ENCODE assay signal across 19 cellular contexts in genomic region chr11:12683857-12684256, GRCh38. TPM values are rescaled to one million over a fixed set of nuclear protein-coding genes. Genes with fewer than 3 reads are reported as not detected.
DNase-seq lines count a peak whose midpoint lies in the region; ATAC-seq and TF ChIP-seq lines count a peak whose summit lies in the region.
"Had no signal": no experiment of that assay in that cellular context is flagged by ENCODE, and none has a peak within 500 bp of the region (broad histone marks: within the 10 kb centered on the region; RNA-seq: fewer than 3 reads in every experiment).

No MANE protein-coding gene starts in this region.

- CTCF ChIA-PET in SK-N-SH (lab: Yijun Ruan, JAX): interaction anchor here (1.2 to 1.4 kb wide), 2 partner anchors 9 to 205 kb away, joined by 4 to 5 read pairs; no protein-coding TSS in a partner anchor

- H3K23ac ChIP-seq in mesendoderm (ENCODE audit: low read length): no peak overlapping the region

- H3K79me2 ChIP-seq in SK-N-SH (ENCODE audit: insufficient read depth) (peaks cover 99% of the 10 kb centered on the region), mesendoderm (ENCODE audit: control insufficient read depth, insufficient read depth, low read length) (peaks cover 78% of the 10 kb centered on the region)

- H3K36me3 Mint-ChIP-seq in type B pancreatic cell: peaks cover 19% of the 10 kb centered on the region
- H3K36me3 Mint-ChIP-seq: CD4-positive, alpha-beta memory T cell had no signal

- TF ChIP-seq RAD21 in SK-N-SH (IDR thresholded peaks at IDR 0.05; ENCODE audit: low read length): no peak

- H3K27ac Mint-ChIP-seq in type B pancreatic cell: peak overlapping the region; percentile 99
- H3K27ac Mint-ChIP-seq: CD4-positive, alpha-beta memory T cell; natural killer cell; T-helper 17 cell had no signal

- H3K4me2 ChIP-seq in SK-N-SH (peak overlapping the region; percentile 73), mesendoderm (ENCODE audit: low read length) (no peak overlapping the region)

- TF ChIP-seq CTCF in SK-N-SH (IDR thresholded peaks at IDR 0.05) (no peak), type B pancreatic cell (conservative IDR thresholded peaks at IDR 0.05) (no peak)

- ATAC-seq in SK-N-SH treated with all-trans-retinoic acid at 6 μM for 48 hours: no peak
- ATAC-seq: activated CD4-positive, CD25-positive, alpha-beta regulatory T cell treated with anti-CD3 and anti-CD28 coated beads, Interleukin-2, amount 50 U/mL, for 24 hours; natural killer cell; T-helper 17 cell had no signal

- no peak overlapping the region for H3K56ac ChIP-seq in mesendoderm (ENCODE audit: low read length)

- peaks cover 4 to 8% of the 10 kb centered on the region in 2 experiments for H3K36me3 ChIP-seq in SK-N-SH (replicated peaks in 1 of 2; ENCODE audit: control insufficient read depth in 1 of 2, insufficient read depth in 2 of 2, low read length in 1 of 2)
- no peaks in the 10 kb centered on the region for H3K36me3 ChIP-seq in mesendoderm (ENCODE audit: control insufficient read depth, insufficient read depth, low read length)
- H3K36me3 ChIP-seq: left ventricle myocardium inferior had no signal

- peaks cover 34% of the 10 kb centered on the region for H3F3A ChIP-seq in SK-N-SH (replicated peaks; ENCODE audit: insufficient read depth)

- no peaks in the 10 kb centered on the region for H3K9me2 ChIP-seq in SK-N-SH

- H3K9ac ChIP-seq in SK-N-SH (no peak overlapping the region), mesendoderm (ENCODE audit: low read length) (no peak overlapping the region)

- H2AK5ac ChIP-seq in mesendoderm (ENCODE audit: low read length): no peak overlapping the region

- no peak overlapping the region for H4K5ac ChIP-seq in mesendoderm (ENCODE audit: low read length)

- WGBS in SK-N-SH (ENCODE audit: low lambda C conversion rate): 56% methylated on average over 6 of the region's 6 CpGs
- WGBS in mesendoderm (ENCODE audit: extremely low coverage, insufficient coverage, low lambda C conversion rate): no CpG with 5 or more reads among the region's 6 CpGs

- H3K4ac ChIP-seq in mesendoderm (ENCODE audit: low read depth, low read length): no peak overlapping the region

- no peak overlapping the region for H3K4me3 Mint-ChIP-seq in type B pancreatic cell
- H3K4me3 Mint-ChIP-seq: CD4-positive, alpha-beta memory T cell; natural killer cell; T-helper 17 cell had no signal

- no peaks in the 10 kb centered on the region for H4K20me1 ChIP-seq in SK-N-SH (ENCODE audit: insufficient read depth)

- DNase-seq in SK-N-SH: no peak
- peak; percentile 82 for DNase-seq in amniotic epithelial cell (ENCODE audit: low read depth)
- DNase-seq in mesendoderm: no peak
- DNase-seq in type B pancreatic cell (ENCODE audit: extremely low spot score, unreplicated experiment): no peak
- no peak for DNase-seq in ecto neural progenitor cell (ENCODE audit: low spot score)
- no peak for DNase-seq in NCI-H446 (lab: John Stamatoyannopoulos, UW)
- DNase-seq in stimulated activated CD4-positive, alpha-beta T cell treated with anti-CD3 and anti-CD28 coated beads, Interleukin-4, amount 100 ng/mL, for 1 hour: no peak
- DNase-seq: 8988T; CD4-positive, alpha-beta memory T cell; H7; left ventricle myocardium inferior; natural killer cell; NCI-H2081 treated with DMSO at 0.1 percent for 48 hours; NCI-H69; stimulated activated CD4-positive, alpha-beta T cell treated with anti-CD3 and anti-CD28 coated beads, Interleukin-2, amount 100 ng/mL, for 48 hours; stimulated activated CD8-positive, alpha-beta memory T cell treated with anti-CD3 and anti-CD28 coated beads, Interleukin-4, amount 100 ng/mL, for 48 hours; T-helper 17 cell had no signal

- H3K18ac ChIP-seq in mesendoderm (ENCODE audit: low read length): peak overlapping the region; percentile 39

- no peaks in the 10 kb centered on the region for H3K9me3 Mint-ChIP-seq in type B pancreatic cell
- H3K9me3 Mint-ChIP-seq: natural killer cell had no signal

- no peaks in the 10 kb centered on the region for H3K27me3 Mint-ChIP-seq in type B pancreatic cell

- no peak for TF ChIP-seq EP300 in SK-N-SH (IDR thresholded peaks at IDR 0.05; ENCODE audit: borderline replicate concordance in 1 of 2, low read depth in 1 of 2, low read length in 1 of 2)

- no peak overlapping the region for H2BK15ac ChIP-seq in mesendoderm (replicated peaks; ENCODE audit: low read depth)

- H3K4me3 ChIP-seq in SK-N-SH (ENCODE audit: low read depth in 2 of 2, low read length in 1 of 2): no peak overlapping the region
- H3K4me3 ChIP-seq in mesendoderm (ENCODE audit: low read length): no peak overlapping the region
- H3K4me3 ChIP-seq: left ventricle myocardium inferior had no signal

- no peak overlapping the region for H2BK120ac ChIP-seq in mesendoderm (ENCODE audit: low read depth, low read length)

- H3K27ac ChIP-seq in SK-N-SH (ENCODE audit: low read depth in 2 of 2, low read length in 1 of 2) (peak overlapping the region in 1 of 2 experiments; percentile 100; a peak in 2 of 4 replicates), mesendoderm (ENCODE audit: low read depth, low read length) (no peak overlapping the region)
- H3K27ac ChIP-seq: left ventricle myocardium inferior had no signal

- H4K8ac ChIP-seq in mesendoderm (ENCODE audit: low read depth, low read length): no peak overlapping the region

- no peak overlapping the region for H2BK5ac ChIP-seq in mesendoderm (ENCODE audit: low read length)

- no peaks in the 10 kb centered on the region for H3K27me3 ChIP-seq in SK-N-SH (ENCODE audit: insufficient read depth)
- H3K27me3 ChIP-seq in mesendoderm (ENCODE audit: insufficient read depth, low read length, poor library complexity): no peaks in the 10 kb centered on the region

- H3K9me3 ChIP-seq in SK-N-SH: no peaks in the 10 kb centered on the region
- H3K9me3 ChIP-seq: left ventricle myocardium inferior had no signal

- POLR2A ChIA-PET in SK-N-SH (lab: Yijun Ruan, JAX): no interaction called here

- H3K79me1 ChIP-seq in mesendoderm (ENCODE audit: low read length): peaks cover 6% of the 10 kb centered on the region

- H3K4me1 Mint-ChIP-seq in type B pancreatic cell (ENCODE audit: unreplicated experiment): peaks cover 93% of the 10 kb centered on the region
- H3K4me1 Mint-ChIP-seq: natural killer cell had no signal

- no peak overlapping the region for H2AFZ ChIP-seq in SK-N-SH (ENCODE audit: low read depth)

- H3K4me1 ChIP-seq in SK-N-SH (ENCODE audit: control insufficient read depth in 1 of 2, insufficient read depth in 2 of 2, low read depth in 1 of 2, low read length in 1 of 2) (peaks cover 76% of the 10 kb centered on the region in 2 experiments), mesendoderm (ENCODE audit: control insufficient read depth, low read depth, low read length) (peaks cover 51% of the 10 kb centered on the region)

TF ChIP-seq in SK-N-SH, 30 proteins besides CTCF, POLR2A, EP300 and RAD21:
- TF ChIP-seq FOXM1 (IDR thresholded peaks at IDR 0.05; ENCODE audit: low read depth) (no peak), MXI1 (IDR thresholded peaks at IDR 0.05; ENCODE audit: low read depth, low read length) (no peak), GATA2 (CRISPR knock-in tag; IDR thresholded peaks at IDR 0.05) (no peak), JUND (IDR thresholded peaks at IDR 0.05) (0 out of 2 replicates have a peak, but pooled peaks have one; percentile 8), TCF12 (IDR thresholded peaks at IDR 0.05) (no peak), GABPA (IDR thresholded peaks at IDR 0.05; ENCODE audit: low read depth) (no peak)

TF ChIP-seq in SK-N-SH treated with all-trans-retinoic acid at 6 μM for 48 hours, 23 proteins besides CTCF, POLR2A, EP300 and RAD21 (continues in another document):
- TF ChIP-seq ESRRG (CRISPR knock-in tag; IDR thresholded peaks at IDR 0.05): no peak
- no peak for TF ChIP-seq ZC3H10 (CRISPR knock-in tag; IDR thresholded peaks at IDR 0.05)
- TF ChIP-seq ZNF8 (CRISPR knock-in tag; IDR thresholded peaks at IDR 0.05): no peak
- TF ChIP-seq RARB (CRISPR knock-in tag; IDR thresholded peaks at IDR 0.05): no peak
- TF ChIP-seq ZFP30 (CRISPR knock-in tag; IDR thresholded peaks at IDR 0.05): no peak
- TF ChIP-seq BACH2 (CRISPR knock-in tag; IDR thresholded peaks at IDR 0.05; ENCODE audit: borderline replicate concordance): no peak
- no peak for TF ChIP-seq ZFP3 (CRISPR knock-in tag; IDR thresholded peaks at IDR 0.05)
- no peak for TF ChIP-seq TSHZ2 (CRISPR knock-in tag; IDR thresholded peaks at IDR 0.05)
- TF ChIP-seq PPARA (CRISPR knock-in tag; IDR thresholded peaks at IDR 0.05; ENCODE audit: borderline replicate concordance): no peak

RNA-seq across cellular contexts. Expression of gene TEAD1, which starts 9.6 kb away (rescaled TPM):
- polyA plus RNA-seq in SK-N-SH (2012; rRNA removed): 31.2 and 37.8 TPM in 2 replicates
- 31.8 and 33.9 TPM in 2 replicates for polyA plus RNA-seq in SK-N-SH (2012; cell fraction: cytosol; rRNA removed)
- polyA plus RNA-seq in SK-N-SH (2012; cell fraction: nucleus; rRNA removed): 48.4 and 89.7 TPM in 2 replicates
- polyA plus RNA-seq in mesendoderm (2013, experiment 1 of 2): 57.5 TPM
- polyA plus RNA-seq in mesendoderm (2013, experiment 2 of 2): 58.2 TPM
- 91.8 and 99.3 TPM in 2 replicates for total RNA-seq in type B pancreatic cell (ENCODE audit: low replicate concordance)
- total RNA-seq: natural killer cell had no signal
